In the genomic region with DNA sequence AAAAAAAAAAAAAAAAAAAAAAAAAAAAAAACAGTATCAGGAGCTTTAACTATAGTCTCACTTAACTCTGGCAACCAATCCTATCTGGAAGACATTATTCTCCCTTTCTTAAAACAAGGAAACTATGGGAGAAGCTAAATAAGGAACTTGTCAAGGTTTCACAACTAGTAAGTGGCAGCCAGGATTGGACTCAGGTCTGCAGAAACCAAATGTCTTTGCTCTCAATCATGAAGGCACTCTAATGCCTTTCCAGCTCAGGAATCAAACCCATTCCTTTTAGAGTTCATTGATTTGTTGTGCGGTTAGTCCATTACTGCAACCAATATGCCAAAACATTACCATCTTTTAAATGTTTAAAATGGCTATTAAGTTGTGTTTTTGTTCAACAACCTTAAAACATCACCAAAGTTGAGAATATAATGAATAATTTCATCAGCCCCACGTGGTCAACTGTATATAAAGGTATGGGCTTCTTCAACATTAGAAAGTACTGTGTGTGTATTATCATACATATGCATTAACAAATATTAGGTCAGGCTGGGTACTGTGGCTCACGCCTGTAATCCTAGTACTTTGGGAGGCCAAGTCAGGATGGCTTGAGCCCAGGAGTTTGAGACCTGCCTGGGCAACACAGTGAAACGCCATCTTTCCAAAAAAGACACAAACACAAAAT, we compare ENCODE assay signal across 2 cellular contexts.
TF ChIP-seq lines count a peak whose summit lies in the region.

No MANE protein-coding gene starts in this region.

TF ChIP-seq in IMR-90, 13 proteins besides CTCF, POLR2A, EP300 and RAD21:
- TF ChIP-seq BHLHE40 (IDR thresholded peaks at IDR 0.05; ENCODE audit: low read depth, low read length) (no peak), MAFK (IDR thresholded peaks at IDR 0.05; ENCODE audit: low read depth, low read length) (no peak), FOS (IDR thresholded peaks at IDR 0.05; ENCODE audit: low read depth, low read length) (no peak)
- TF ChIP-seq, protein P1, sequence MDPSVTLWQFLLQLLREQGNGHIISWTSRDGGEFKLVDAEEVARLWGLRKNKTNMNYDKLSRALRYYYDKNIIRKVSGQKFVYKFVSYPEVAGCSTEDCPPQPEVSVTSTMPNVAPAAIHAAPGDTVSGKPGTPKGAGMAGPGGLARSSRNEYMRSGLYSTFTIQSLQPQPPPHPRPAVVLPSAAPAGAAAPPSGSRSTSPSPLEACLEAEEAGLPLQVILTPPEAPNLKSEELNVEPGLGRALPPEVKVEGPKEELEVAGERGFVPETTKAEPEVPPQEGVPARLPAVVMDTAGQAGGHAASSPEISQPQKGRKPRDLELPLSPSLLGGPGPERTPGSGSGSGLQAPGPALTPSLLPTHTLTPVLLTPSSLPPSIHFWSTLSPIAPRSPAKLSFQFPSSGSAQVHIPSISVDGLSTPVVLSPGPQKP (IDR thresholded peaks at IDR 0.05; ENCODE audit: borderline replicate concordance, low read depth, low read length): no peak

TF ChIP-seq in GM12878, 131 proteins besides CTCF, POLR2A, EP300 and RAD21:
- no peak for TF ChIP-seq IKZF2 (IDR thresholded peaks at IDR 0.05)
- TF ChIP-seq, protein P2, sequence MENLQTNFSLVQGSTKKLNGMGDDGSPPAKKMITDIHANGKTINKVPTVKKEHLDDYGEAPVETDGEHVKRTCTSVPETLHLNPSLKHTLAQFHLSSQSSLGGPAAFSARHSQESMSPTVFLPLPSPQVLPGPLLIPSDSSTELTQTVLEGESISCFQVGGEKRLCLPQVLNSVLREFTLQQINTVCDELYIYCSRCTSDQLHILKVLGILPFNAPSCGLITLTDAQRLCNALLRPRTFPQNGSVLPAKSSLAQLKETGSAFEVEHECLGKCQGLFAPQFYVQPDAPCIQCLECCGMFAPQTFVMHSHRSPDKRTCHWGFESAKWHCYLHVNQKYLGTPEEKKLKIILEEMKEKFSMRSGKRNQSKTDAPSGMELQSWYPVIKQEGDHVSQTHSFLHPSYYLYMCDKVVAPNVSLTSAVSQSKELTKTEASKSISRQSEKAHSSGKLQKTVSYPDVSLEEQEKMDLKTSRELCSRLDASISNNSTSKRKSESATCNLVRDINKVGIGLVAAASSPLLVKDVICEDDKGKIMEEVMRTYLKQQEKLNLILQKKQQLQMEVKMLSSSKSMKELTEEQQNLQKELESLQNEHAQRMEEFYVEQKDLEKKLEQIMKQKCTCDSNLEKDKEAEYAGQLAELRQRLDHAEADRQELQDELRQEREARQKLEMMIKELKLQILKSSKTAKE (IDR thresholded peaks at IDR 0.05; ENCODE audit: low read depth, poor library complexity, severe bottlenecking): no peak
- TF ChIP-seq SIX5 (IDR thresholded peaks at IDR 0.05; ENCODE audit: low read depth, low read length, severe bottlenecking): no peak
- TF ChIP-seq ZNF207 (IDR thresholded peaks at IDR 0.05; ENCODE audit: borderline replicate concordance): no peak
- no peak for TF ChIP-seq TCF12 (IDR thresholded peaks at IDR 0.05; ENCODE audit: low read depth, low read length)
- TF ChIP-seq CEBPB (IDR thresholded peaks at IDR 0.05; ENCODE audit: borderline replicate concordance in 1 of 2, low read depth in 2 of 2, low read length in 2 of 2): no peak
- no peak for TF ChIP-seq NR2C1 (IDR thresholded peaks at IDR 0.05)
- TF ChIP-seq PAX8 (IDR thresholded peaks at IDR 0.05): no peak
- TF ChIP-seq TAF1 (IDR thresholded peaks at IDR 0.05; ENCODE audit: borderline replicate concordance, low read depth, low read length): no peak
- TF ChIP-seq POLR2AphosphoS2 (IDR thresholded peaks at IDR 0.05; ENCODE audit: low read depth, low read length): no peak
- no peak for TF ChIP-seq DPF2 (IDR thresholded peaks at IDR 0.05)
- TF ChIP-seq, protein P3, sequence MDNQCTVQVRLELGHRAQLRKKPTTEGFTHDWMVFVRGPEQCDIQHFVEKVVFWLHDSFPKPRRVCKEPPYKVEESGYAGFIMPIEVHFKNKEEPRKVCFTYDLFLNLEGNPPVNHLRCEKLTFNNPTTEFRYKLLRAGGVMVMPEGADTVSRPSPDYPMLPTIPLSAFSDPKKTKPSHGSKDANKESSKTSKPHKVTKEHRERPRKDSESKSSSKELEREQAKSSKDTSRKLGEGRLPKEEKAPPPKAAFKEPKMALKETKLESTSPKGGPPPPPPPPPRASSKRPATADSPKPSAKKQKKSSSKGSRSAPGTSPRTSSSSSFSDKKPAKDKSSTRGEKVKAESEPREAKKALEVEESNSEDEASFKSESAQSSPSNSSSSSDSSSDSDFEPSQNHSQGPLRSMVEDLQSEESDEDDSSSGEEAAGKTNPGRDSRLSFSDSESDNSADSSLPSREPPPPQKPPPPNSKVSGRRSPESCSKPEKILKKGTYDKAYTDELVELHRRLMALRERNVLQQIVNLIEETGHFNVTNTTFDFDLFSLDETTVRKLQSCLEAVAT (IDR thresholded peaks at IDR 0.05): no peak
- no peak for TF ChIP-seq CBX3 (IDR thresholded peaks at IDR 0.05; ENCODE audit: borderline replicate concordance, low read depth)
- no peak for TF ChIP-seq SP1 (IDR thresholded peaks at IDR 0.05; ENCODE audit: low read depth, low read length)
